In the genomic region with DNA sequence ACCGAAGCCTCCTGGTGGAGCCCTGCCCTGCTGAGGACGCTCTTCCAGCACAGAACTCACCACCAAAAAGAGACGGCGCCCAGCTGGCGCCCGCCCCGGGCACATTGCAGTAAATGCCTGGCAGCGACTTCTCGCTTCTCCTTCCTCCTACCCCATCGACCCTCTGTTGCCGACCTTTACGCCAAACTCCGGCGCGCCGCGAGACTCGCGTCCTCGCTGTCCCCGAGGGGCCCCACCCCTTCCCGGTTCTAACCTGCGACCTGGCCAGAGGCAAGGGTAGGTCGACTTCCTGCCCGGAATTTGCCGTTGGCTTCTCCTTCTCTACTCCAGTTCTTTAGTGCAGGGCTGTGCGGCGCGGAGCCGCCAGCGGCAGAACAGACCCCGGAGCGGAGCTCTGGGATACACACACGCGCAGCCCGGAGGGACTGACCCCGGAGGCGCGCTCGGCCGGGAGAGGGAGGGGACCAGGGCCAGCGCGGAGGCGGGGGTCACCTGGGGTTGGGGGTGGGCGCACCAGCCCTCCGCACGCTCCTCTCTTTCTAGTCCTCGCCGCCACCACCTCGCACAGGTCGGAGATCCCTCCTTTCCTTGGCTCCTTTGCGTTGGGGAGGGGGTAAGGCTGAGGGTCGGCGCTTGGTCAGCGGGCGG, we compare ENCODE assay signal across 8 cellular contexts.
DNase-seq lines count a peak whose midpoint lies in the region; ATAC-seq and TF ChIP-seq lines count a peak whose summit lies in the region.

No MANE protein-coding gene starts in this region.

- peak overlapping the region in 1 of 4 donors; percentile 6 for H3K27ac ChIP-seq in sigmoid colon

- H3K9me3 ChIP-seq in sigmoid colon: no peaks in the 10 kb centered on the region

- H3K36me3 ChIP-seq in H7 (replicated peaks; ENCODE audit: control insufficient read depth, insufficient read depth, low read length) (no peaks in the 10 kb centered on the region), sigmoid colon (no peaks in the 10 kb centered on the region)

- H3K4me3 ChIP-seq in H7 (ENCODE audit: insufficient read depth, low read depth, low read length) (peak overlapping the region; percentile 64), sigmoid colon (peak overlapping the region; percentile 23 to 63 (median 56))

- TF ChIP-seq POLR2A in sigmoid colon (IDR thresholded peaks at IDR 0.05): no peak

- H3K4me1 ChIP-seq in sigmoid colon: peaks cover 0 to 20% (median 11%) of the 10 kb centered on the region in 4 donors

- intact Hi-C loops in sigmoid colon (cut with DNase I): no loop called here

- DNase-seq in H7 (peak; percentile 81), T1000 (lab: John Stamatoyannopoulos, UW) (peak; percentile 10), hypothalamus (lab: John Stamatoyannopoulos, UW) (peak in 40 of 51 donors; percentile 9 to 67 (median 30)), sigmoid colon (no peak), superior temporal gyrus (ENCODE audit: extremely low spot score) (no peak), mucosa of gallbladder (ENCODE audit: low spot score) (no peak), OCI-M1 (lab: John Stamatoyannopoulos, UW) (no peak)

- peaks cover 36% of the 10 kb centered on the region for H3K27me3 ChIP-seq in H7 (ENCODE audit: control insufficient read depth, insufficient read depth, low read length)
- peaks cover 0 to 17% (median 3%) of the 10 kb centered on the region in 3 donors for H3K27me3 ChIP-seq in sigmoid colon

- no peak for TF ChIP-seq EP300 in sigmoid colon (IDR thresholded peaks at IDR 0.05)

- ATAC-seq in HG03469 (IDR thresholded peaks at IDR 0.05; ENCODE audit: unreplicated experiment): no peak

- 3 to 6% methylated on average over 56 of the region's 56 CpGs for WGBS in sigmoid colon, 2 donors

- no peak for TF ChIP-seq CTCF in sigmoid colon (IDR thresholded peaks at IDR 0.05)

Comparison
In these comparisons a context has a peak if more than half of its experiments do, and no peak if none do; other contexts are left out.
1. DNase-seq: peak in H7 (single experiment), T1000 (single experiment) and hypothalamus (40 of 51); none in sigmoid colon (single experiment), superior temporal gyrus (single experiment), mucosa of gallbladder (single experiment) and OCI-M1 (single experiment).